ENCODE assay signal across 1 cellular context in the genomic region with DNA sequence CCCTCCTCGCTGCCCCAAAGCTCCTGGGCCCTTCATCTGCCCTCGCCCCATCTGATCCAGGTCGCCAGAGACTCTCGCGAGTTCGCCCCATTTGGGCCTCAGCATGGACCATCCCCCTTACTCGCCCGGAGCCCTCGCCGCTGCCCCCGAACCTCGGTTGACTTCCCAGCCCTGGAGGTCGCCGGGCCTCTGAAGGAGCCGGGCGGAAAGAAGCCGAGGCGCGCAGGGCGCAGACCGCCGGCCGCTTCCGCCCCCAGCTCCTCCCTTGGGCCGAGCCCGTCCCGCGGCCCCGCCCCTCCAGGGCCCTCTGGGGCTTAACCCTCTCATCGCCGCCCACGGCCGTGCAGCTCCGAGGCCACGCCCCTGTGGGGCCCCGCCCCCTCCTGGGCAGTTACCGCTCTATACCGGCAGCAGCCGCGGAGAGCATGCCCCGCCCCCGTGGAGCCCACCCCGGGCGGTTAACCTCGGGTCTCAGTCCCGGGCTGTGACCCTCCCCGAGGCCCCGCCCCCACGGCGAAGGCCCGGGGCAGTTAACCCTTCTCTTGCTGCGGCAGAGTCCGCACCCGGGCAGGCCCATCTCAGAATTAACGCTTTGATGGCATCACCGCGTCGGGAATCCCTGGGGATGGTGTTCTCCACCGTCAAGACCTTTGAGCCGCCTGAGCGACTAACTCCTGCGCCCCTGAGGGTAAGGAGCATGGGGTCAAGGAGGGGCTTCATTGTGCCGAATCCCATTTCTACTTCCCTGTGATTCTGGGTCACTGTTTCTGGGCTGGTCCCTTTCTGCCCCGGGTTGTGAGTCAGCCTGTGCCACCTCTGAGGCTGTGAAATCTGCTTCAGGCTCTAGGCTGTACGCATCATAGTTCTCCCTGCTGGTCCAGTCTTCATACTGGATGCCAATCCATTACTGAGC.
TF ChIP-seq lines count a peak whose summit lies in the region.

A gene with protein sequence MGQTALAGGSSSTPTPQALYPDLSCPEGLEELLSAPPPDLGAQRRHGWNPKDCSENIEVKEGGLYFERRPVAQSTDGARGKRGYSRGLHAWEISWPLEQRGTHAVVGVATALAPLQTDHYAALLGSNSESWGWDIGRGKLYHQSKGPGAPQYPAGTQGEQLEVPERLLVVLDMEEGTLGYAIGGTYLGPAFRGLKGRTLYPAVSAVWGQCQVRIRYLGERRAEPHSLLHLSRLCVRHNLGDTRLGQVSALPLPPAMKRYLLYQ (minus strand): TSS at position 210 of the 913 bp plus-strand sequence. CDS start 402 bp downstream, outside the sequence.

TF ChIP-seq in GM12878, 131 proteins besides CTCF, POLR2A, EP300 and RAD21 (continued from another document and continues in another):
- TF ChIP-seq, protein P1, sequence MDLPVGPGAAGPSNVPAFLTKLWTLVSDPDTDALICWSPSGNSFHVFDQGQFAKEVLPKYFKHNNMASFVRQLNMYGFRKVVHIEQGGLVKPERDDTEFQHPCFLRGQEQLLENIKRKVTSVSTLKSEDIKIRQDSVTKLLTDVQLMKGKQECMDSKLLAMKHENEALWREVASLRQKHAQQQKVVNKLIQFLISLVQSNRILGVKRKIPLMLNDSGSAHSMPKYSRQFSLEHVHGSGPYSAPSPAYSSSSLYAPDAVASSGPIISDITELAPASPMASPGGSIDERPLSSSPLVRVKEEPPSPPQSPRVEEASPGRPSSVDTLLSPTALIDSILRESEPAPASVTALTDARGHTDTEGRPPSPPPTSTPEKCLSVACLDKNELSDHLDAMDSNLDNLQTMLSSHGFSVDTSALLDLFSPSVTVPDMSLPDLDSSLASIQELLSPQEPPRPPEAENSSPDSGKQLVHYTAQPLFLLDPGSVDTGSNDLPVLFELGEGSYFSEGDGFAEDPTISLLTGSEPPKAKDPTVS (IDR thresholded peaks at IDR 0.05; ENCODE audit: low read depth, low read length) = no peak
- TF ChIP-seq SP1 (IDR thresholded peaks at IDR 0.05; ENCODE audit: low read depth, low read length) (peak; percentile 79), SPI1 (IDR thresholded peaks at IDR 0.05; ENCODE audit: borderline replicate concordance, insufficient read depth, low read depth, low read length) (peak; percentile 27; the same call in 1 of the 2 replicates), CREB1 (IDR thresholded peaks at IDR 0.05; ENCODE audit: low read depth) (no peak), RCOR1 (conservative IDR thresholded peaks at IDR 0.05; ENCODE audit: low read depth, low read length) (no peak), ZBED1 (IDR thresholded peaks at IDR 0.05; ENCODE audit: borderline replicate concordance) (no peak), KAT2A (conservative IDR thresholded peaks at IDR 0.05; ENCODE audit: control insufficient read depth, low read depth, low read length) (no peak), SIN3A (IDR thresholded peaks at IDR 0.05; ENCODE audit: low read depth, low read length) (no peak), BMI1 (IDR thresholded peaks at IDR 0.05; ENCODE audit: borderline replicate concordance) (no peak), EGR1 (IDR thresholded peaks at IDR 0.05; ENCODE audit: borderline replicate concordance in 1 of 2, low read depth in 2 of 2, low read length in 2 of 2) (peak in 1 of 2 experiments; percentile 79; a peak in 2 of 3 replicates), MYC (IDR thresholded peaks at IDR 0.05; ENCODE audit: insufficient read depth, insufficient read length, insufficient replicate concordance, low read length, severe bottlenecking) (no peak), KDM1A (IDR thresholded peaks at IDR 0.05; ENCODE audit: borderline replicate concordance) (no peak), ZNF274 (IDR thresholded peaks at IDR 0.05; ENCODE audit: insufficient read depth, insufficient read length) (no peak), HDAC6 (IDR thresholded peaks at IDR 0.05; ENCODE audit: unreplicated experiment) (peak; percentile 42), ZZZ3 (IDR thresholded peaks at IDR 0.05; ENCODE audit: control insufficient read depth, insufficient read length, low read depth) (no peak), IKZF2 (IDR thresholded peaks at IDR 0.05) (0 out of 4 replicates have a peak, but pooled peaks of 1 of the 2 experiments have one; percentile 19), NR2C1 (IDR thresholded peaks at IDR 0.05) (no peak), YBX1 (IDR thresholded peaks at IDR 0.05) (no peak), MEF2B (IDR thresholded peaks at IDR 0.05; ENCODE audit: partially characterized antibody, poor library complexity, severe bottlenecking) (peak; percentile 78), SMAD1 (IDR thresholded peaks at IDR 0.05; ENCODE audit: low read depth, partially characterized antibody) (no peak), PML (IDR thresholded peaks at IDR 0.05; ENCODE audit: low read length) (no peak), HDGF (IDR thresholded peaks at IDR 0.05) (peak; percentile 36; the same call in 1 of the 2 replicates), POU2F2 (IDR thresholded peaks at IDR 0.05; ENCODE audit: borderline replicate concordance, low read depth, low read length) (peak; percentile 43; the same call in 1 of the 3 replicates), CBX3 (IDR thresholded peaks at IDR 0.05; ENCODE audit: borderline replicate concordance, low read depth) (no peak), SMARCA5 (IDR thresholded peaks at IDR 0.05) (peak; percentile 22; the same call in 1 of the 2 replicates), ATF7 (IDR thresholded peaks at IDR 0.05; ENCODE audit: low read depth) (no peak), SUPT20H (IDR thresholded peaks at IDR 0.05; ENCODE audit: borderline replicate concordance, control insufficient read depth, low read depth, low read length) (no peak), GATAD2B (conservative IDR thresholded peaks at IDR 0.05; ENCODE audit: low read depth) (no peak; the same call in 1 of the 2 replicates), FOXM1 (IDR thresholded peaks at IDR 0.05; ENCODE audit: low read depth, low read length) (no peak), CHD1 (IDR thresholded peaks at IDR 0.05; ENCODE audit: low read depth, low read length) (no peak), ASH2L (IDR thresholded peaks at IDR 0.05; ENCODE audit: borderline replicate concordance, low read depth) (no peak), NRF1 (conservative IDR thresholded peaks at IDR 0.05; ENCODE audit: low read depth, low read length) (no peak), IKZF1 (conservative IDR thresholded peaks at IDR 0.05) (peak; percentile 28; the same call in 1 of the 2 replicates), MYB (IDR thresholded peaks at IDR 0.05; ENCODE audit: borderline replicate concordance, low read depth, low read length) (no peak), CREM (IDR thresholded peaks at IDR 0.05; ENCODE audit: low read depth) (no peak), FOS (IDR thresholded peaks at IDR 0.05; ENCODE audit: borderline replicate concordance, extremely low read depth, insufficient read length) (no peak), TCF3 (IDR thresholded peaks at IDR 0.05; ENCODE audit: borderline replicate concordance, insufficient read depth, low read depth, low read length) (0 out of 2 replicates have a peak, but pooled peaks have one; percentile 5), RAD51 (IDR thresholded peaks at IDR 0.05) (no peak)
- TF ChIP-seq, protein P2, sequence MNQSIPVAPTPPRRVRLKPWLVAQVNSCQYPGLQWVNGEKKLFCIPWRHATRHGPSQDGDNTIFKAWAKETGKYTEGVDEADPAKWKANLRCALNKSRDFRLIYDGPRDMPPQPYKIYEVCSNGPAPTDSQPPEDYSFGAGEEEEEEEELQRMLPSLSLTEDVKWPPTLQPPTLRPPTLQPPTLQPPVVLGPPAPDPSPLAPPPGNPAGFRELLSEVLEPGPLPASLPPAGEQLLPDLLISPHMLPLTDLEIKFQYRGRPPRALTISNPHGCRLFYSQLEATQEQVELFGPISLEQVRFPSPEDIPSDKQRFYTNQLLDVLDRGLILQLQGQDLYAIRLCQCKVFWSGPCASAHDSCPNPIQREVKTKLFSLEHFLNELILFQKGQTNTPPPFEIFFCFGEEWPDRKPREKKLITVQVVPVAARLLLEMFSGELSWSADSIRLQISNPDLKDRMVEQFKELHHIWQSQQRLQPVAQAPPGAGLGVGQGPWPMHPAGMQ (IDR thresholded peaks at IDR 0.05; ENCODE audit: borderline replicate concordance) = no peak
- TF ChIP-seq, protein P3, sequence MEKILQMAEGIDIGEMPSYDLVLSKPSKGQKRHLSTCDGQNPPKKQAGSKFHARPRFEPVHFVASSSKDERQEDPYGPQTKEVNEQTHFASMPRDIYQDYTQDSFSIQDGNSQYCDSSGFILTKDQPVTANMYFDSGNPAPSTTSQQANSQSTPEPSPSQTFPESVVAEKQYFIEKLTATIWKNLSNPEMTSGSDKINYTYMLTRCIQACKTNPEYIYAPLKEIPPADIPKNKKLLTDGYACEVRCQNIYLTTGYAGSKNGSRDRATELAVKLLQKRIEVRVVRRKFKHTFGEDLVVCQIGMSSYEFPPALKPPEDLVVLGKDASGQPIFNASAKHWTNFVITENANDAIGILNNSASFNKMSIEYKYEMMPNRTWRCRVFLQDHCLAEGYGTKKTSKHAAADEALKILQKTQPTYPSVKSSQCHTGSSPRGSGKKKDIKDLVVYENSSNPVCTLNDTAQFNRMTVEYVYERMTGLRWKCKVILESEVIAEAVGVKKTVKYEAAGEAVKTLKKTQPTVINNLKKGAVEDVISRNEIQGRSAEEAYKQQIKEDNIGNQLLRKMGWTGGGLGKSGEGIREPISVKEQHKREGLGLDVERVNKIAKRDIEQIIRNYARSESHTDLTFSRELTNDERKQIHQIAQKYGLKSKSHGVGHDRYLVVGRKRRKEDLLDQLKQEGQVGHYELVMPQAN (conservative IDR thresholded peaks at IDR 0.05) = peak; percentile 29; the same call in 1 of the 2 replicates
- TF ChIP-seq, protein P4, sequence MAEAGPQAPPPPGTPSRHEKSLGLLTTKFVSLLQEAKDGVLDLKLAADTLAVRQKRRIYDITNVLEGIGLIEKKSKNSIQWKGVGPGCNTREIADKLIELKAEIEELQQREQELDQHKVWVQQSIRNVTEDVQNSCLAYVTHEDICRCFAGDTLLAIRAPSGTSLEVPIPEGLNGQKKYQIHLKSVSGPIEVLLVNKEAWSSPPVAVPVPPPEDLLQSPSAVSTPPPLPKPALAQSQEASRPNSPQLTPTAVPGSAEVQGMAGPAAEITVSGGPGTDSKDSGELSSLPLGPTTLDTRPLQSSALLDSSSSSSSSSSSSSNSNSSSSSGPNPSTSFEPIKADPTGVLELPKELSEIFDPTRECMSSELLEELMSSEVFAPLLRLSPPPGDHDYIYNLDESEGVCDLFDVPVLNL (IDR thresholded peaks at IDR 0.05; ENCODE audit: low read depth, low read length) = no peak
- TF ChIP-seq, protein P5, sequence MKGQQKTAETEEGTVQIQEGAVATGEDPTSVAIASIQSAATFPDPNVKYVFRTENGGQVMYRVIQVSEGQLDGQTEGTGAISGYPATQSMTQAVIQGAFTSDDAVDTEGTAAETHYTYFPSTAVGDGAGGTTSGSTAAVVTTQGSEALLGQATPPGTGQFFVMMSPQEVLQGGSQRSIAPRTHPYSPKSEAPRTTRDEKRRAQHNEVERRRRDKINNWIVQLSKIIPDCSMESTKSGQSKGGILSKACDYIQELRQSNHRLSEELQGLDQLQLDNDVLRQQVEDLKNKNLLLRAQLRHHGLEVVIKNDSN (IDR thresholded peaks at IDR 0.05; ENCODE audit: borderline replicate concordance, extremely low read length, insufficient read depth, low read depth, low read length) = no peak
- TF ChIP-seq, protein P6, sequence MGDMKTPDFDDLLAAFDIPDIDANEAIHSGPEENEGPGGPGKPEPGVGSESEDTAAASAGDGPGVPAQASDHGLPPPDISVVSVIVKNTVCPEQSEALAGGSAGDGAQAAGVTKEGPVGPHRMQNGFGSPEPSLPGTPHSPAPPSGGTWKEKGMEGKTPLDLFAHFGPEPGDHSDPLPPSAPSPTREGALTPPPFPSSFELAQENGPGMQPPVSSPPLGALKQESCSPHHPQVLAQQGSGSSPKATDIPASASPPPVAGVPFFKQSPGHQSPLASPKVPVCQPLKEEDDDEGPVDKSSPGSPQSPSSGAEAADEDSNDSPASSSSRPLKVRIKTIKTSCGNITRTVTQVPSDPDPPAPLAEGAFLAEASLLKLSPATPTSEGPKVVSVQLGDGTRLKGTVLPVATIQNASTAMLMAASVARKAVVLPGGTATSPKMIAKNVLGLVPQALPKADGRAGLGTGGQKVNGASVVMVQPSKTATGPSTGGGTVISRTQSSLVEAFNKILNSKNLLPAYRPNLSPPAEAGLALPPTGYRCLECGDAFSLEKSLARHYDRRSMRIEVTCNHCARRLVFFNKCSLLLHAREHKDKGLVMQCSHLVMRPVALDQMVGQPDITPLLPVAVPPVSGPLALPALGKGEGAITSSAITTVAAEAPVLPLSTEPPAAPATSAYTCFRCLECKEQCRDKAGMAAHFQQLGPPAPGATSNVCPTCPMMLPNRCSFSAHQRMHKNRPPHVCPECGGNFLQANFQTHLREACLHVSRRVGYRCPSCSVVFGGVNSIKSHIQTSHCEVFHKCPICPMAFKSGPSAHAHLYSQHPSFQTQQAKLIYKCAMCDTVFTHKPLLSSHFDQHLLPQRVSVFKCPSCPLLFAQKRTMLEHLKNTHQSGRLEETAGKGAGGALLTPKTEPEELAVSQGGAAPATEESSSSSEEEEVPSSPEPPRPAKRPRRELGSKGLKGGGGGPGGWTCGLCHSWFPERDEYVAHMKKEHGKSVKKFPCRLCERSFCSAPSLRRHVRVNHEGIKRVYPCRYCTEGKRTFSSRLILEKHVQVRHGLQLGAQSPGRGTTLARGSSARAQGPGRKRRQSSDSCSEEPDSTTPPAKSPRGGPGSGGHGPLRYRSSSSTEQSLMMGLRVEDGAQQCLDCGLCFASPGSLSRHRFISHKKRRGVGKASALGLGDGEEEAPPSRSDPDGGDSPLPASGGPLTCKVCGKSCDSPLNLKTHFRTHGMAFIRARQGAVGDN (IDR thresholded peaks at IDR 0.05) = no peak
- TF ChIP-seq, protein P7, sequence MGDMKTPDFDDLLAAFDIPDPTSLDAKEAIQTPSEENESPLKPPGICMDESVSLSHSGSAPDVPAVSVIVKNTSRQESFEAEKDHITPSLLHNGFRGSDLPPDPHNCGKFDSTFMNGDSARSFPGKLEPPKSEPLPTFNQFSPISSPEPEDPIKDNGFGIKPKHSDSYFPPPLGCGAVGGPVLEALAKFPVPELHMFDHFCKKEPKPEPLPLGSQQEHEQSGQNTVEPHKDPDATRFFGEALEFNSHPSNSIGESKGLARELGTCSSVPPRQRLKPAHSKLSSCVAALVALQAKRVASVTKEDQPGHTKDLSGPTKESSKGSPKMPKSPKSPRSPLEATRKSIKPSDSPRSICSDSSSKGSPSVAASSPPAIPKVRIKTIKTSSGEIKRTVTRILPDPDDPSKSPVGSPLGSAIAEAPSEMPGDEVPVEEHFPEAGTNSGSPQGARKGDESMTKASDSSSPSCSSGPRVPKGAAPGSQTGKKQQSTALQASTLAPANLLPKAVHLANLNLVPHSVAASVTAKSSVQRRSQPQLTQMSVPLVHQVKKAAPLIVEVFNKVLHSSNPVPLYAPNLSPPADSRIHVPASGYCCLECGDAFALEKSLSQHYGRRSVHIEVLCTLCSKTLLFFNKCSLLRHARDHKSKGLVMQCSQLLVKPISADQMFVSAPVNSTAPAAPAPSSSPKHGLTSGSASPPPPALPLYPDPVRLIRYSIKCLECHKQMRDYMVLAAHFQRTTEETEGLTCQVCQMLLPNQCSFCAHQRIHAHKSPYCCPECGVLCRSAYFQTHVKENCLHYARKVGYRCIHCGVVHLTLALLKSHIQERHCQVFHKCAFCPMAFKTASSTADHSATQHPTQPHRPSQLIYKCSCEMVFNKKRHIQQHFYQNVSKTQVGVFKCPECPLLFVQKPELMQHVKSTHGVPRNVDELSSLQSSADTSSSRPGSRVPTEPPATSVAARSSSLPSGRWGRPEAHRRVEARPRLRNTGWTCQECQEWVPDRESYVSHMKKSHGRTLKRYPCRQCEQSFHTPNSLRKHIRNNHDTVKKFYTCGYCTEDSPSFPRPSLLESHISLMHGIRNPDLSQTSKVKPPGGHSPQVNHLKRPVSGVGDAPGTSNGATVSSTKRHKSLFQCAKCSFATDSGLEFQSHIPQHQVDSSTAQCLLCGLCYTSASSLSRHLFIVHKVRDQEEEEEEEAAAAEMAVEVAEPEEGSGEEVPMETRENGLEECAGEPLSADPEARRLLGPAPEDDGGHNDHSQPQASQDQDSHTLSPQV (IDR thresholded peaks at IDR 0.05) = no peak
